In genomic region chr5:141641634-141642278, GRCh38 we compare ENCODE assay signal across 9 cellular contexts. TPM values are rescaled to one million over a fixed set of nuclear protein-coding genes. Genes with fewer than 3 reads are reported as not detected.
DNase-seq lines count a peak whose midpoint lies in the region; ATAC-seq lines count a peak whose summit lies in the region.
"Had no signal": no experiment of that assay in that cellular context is flagged by ENCODE, and none has a peak within 500 bp of the region (broad histone marks: within the 10 kb centered on the region; RNA-seq: fewer than 3 reads in every experiment).

No MANE protein-coding gene starts in this region.

- peaks cover 25% of the 10 kb centered on the region for H3K4me1 ChIP-seq in mesenchymal stem cell (ENCODE audit: control insufficient read depth, insufficient read depth, low read depth, low read length)

- no peak overlapping the region for H4K8ac ChIP-seq in mesenchymal stem cell (ENCODE audit: low read length)

- peaks cover 26% of the 10 kb centered on the region for H3K4me1 Mint-ChIP-seq in T-helper 1 cell treated with Interleukin-12 subunit alpha and Interleukin-12 subunit beta and Interleukin-4 antibody, amounts not matched to agents 30 μg/mL and 1 μg/mL, for 36 hours (ENCODE audit: low read depth)

- no peak overlapping the region for H2AFZ ChIP-seq in mesenchymal stem cell (ENCODE audit: low read depth, low read length)

- ATAC-seq in HG02885 (IDR thresholded peaks at IDR 0.05; ENCODE audit: poor library complexity, unreplicated experiment): peak; percentile 49

- peaks cover 0 to 4% of the 10 kb centered on the region in 2 experiments for H3K27me3 ChIP-seq in mesenchymal stem cell (ENCODE audit: control insufficient read depth in 1 of 2, insufficient read depth in 1 of 2, low read length in 2 of 2)

- no CpG with 5 or more reads among the region's 2 CpGs for WGBS in mesenchymal stem cell

- peak overlapping the region; percentile 35 for H3K27ac Mint-ChIP-seq in T-helper 1 cell treated with Interleukin-12 subunit alpha and Interleukin-12 subunit beta and Interleukin-4 antibody, amounts not matched to agents 30 μg/mL and 1 μg/mL, for 36 hours

- H3K27ac ChIP-seq in mesenchymal stem cell (ENCODE audit: low read length, poor library complexity, severe bottlenecking): no peak overlapping the region

- H3K4me2 ChIP-seq in mesenchymal stem cell (ENCODE audit: low read length, poor library complexity, severe bottlenecking): no peak overlapping the region

- no peak overlapping the region for H3K4ac ChIP-seq in mesenchymal stem cell (ENCODE audit: low read depth in 1 of 2, low read length in 2 of 2)

- H3K18ac ChIP-seq in mesenchymal stem cell (ENCODE audit: low read depth in 1 of 2, low read length in 2 of 2): no peak overlapping the region

- H3K23ac ChIP-seq in mesenchymal stem cell (ENCODE audit: low read length in 2 of 2): no peak overlapping the region

- H2BK15ac ChIP-seq in mesenchymal stem cell (ENCODE audit: low read depth, poor library complexity, severe bottlenecking): no peak overlapping the region

- peaks cover 54 to 56% of the 10 kb centered on the region in 2 experiments for H3K36me3 ChIP-seq in mesenchymal stem cell (ENCODE audit: control insufficient read depth in 1 of 2, insufficient read depth in 2 of 2, low read depth in 1 of 2, low read length in 2 of 2)

- H3K9me3 ChIP-seq in mesenchymal stem cell (ENCODE audit: control insufficient read depth, low read length): no peaks in the 10 kb centered on the region

- H2BK12ac ChIP-seq in mesenchymal stem cell (ENCODE audit: low read length in 2 of 2): no peak overlapping the region

- H4K91ac ChIP-seq in mesenchymal stem cell (ENCODE audit: low read length): no peak overlapping the region

- no peak overlapping the region for H3K9ac ChIP-seq in mesenchymal stem cell (ENCODE audit: low read length)

- H3K36me3 Mint-ChIP-seq in T-helper 1 cell treated with Interleukin-12 subunit alpha and Interleukin-12 subunit beta and Interleukin-4 antibody, amounts not matched to agents 30 μg/mL and 1 μg/mL, for 36 hours (ENCODE audit: low read depth): peaks cover 23% of the 10 kb centered on the region

- peaks cover 15% of the 10 kb centered on the region for H3K79me1 ChIP-seq in mesenchymal stem cell (replicated peaks; ENCODE audit: low read length, poor library complexity, severe bottlenecking)

- H3K4me3 Mint-ChIP-seq in T-helper 1 cell treated with Interleukin-12 subunit alpha and Interleukin-12 subunit beta and Interleukin-4 antibody, amounts not matched to agents 30 μg/mL and 1 μg/mL, for 36 hours: no peak overlapping the region
- H3K4me3 Mint-ChIP-seq: central memory CD8-positive, alpha-beta T cell had no signal

- no peak overlapping the region for H3K4me3 ChIP-seq in mesenchymal stem cell (ENCODE audit: insufficient read depth in 1 of 2, low read depth in 1 of 2, low read length in 2 of 2)

- H3K9me3 Mint-ChIP-seq in T-helper 1 cell treated with Interleukin-12 subunit alpha and Interleukin-12 subunit beta and Interleukin-4 antibody, amounts not matched to agents 30 μg/mL and 1 μg/mL, for 36 hours: no peaks in the 10 kb centered on the region
- H3K9me3 Mint-ChIP-seq: central memory CD8-positive, alpha-beta T cell had no signal

- no peak overlapping the region for H2AK5ac ChIP-seq in mesenchymal stem cell (ENCODE audit: low read length, severe bottlenecking)

- H3K14ac ChIP-seq in mesenchymal stem cell (ENCODE audit: low read length in 2 of 2): no peak overlapping the region

- no peaks in the 10 kb centered on the region for H3K27me3 Mint-ChIP-seq in T-helper 1 cell treated with Interleukin-12 subunit alpha and Interleukin-12 subunit beta and Interleukin-4 antibody, amounts not matched to agents 30 μg/mL and 1 μg/mL, for 36 hours (ENCODE audit: low read depth)
- H3K27me3 Mint-ChIP-seq: central memory CD8-positive, alpha-beta T cell had no signal

- DNase-seq in stimulated activated CD4-positive, alpha-beta T cell treated with anti-CD3 and anti-CD28 coated beads, Interleukin-15, amount 100 ng/mL, for 24 hours: peak; percentile 33
- DNase-seq in stimulated activated CD4-positive, alpha-beta T cell treated with anti-CD3 and anti-CD28 coated beads, Interleukin-2, amount 100 ng/mL, for 24 hours: no peak
- peak; percentile 64 for DNase-seq in mesenchymal stem cell
- DNase-seq in SKM-1 (lab: John Stamatoyannopoulos, UW; ENCODE audit: unreplicated experiment): no peak
- no peak for DNase-seq in NCI-H1092 (lab: John Stamatoyannopoulos, UW)
- no peak for DNase-seq in foreskin melanocyte

- H2BK5ac ChIP-seq in mesenchymal stem cell (ENCODE audit: low read depth, low read length, poor library complexity, severe bottlenecking): no peak overlapping the region

- H2BK120ac ChIP-seq in mesenchymal stem cell (ENCODE audit: low read depth, low read length): no peak overlapping the region

RNA-seq across cellular contexts. Expression of gene RELL2, which starts 5.0 kb away (rescaled TPM):
- polyA plus RNA-seq in mesenchymal stem cell (2013, experiment 1 of 2): 4.3 TPM
- 4.2 TPM for polyA plus RNA-seq in mesenchymal stem cell (2013, experiment 2 of 2)

RNA-seq across cellular contexts. Expression of gene HDAC3, which starts 5.1 kb away (rescaled TPM):
- 42.8 TPM for polyA plus RNA-seq in mesenchymal stem cell (2013, experiment 1 of 2)
- 42.2 TPM for polyA plus RNA-seq in mesenchymal stem cell (2013, experiment 2 of 2)

RNA-seq across cellular contexts. Expression of gene FCHSD1, which starts 9.5 kb away (rescaled TPM):
- polyA plus RNA-seq in mesenchymal stem cell (2013, experiment 1 of 2): 17.4 TPM
- 17.0 TPM for polyA plus RNA-seq in mesenchymal stem cell (2013, experiment 2 of 2)

RNA-seq across cellular contexts. Expression of gene DIAPH1, which starts 23.0 kb away (rescaled TPM):
- polyA plus RNA-seq in mesenchymal stem cell (2013, experiment 1 of 2): 20.3 TPM
- 19.1 TPM for polyA plus RNA-seq in mesenchymal stem cell (2013, experiment 2 of 2)

RNA-seq across cellular contexts. Expression of gene ARAP3, which starts 40.3 kb away (rescaled TPM):
- polyA plus RNA-seq in mesenchymal stem cell (2013, experiment 1 of 2): 6.8 TPM
- polyA plus RNA-seq in mesenchymal stem cell (2013, experiment 2 of 2): 6.3 TPM

Comparison
In these comparisons a context has a peak if more than half of its experiments do, and no peak if none do; other contexts are left out.
1. DNase-seq: peak in stimulated activated CD4-positive, alpha-beta T cell treated with anti-CD3 and anti-CD28 coated beads, Interleukin-15, amount 100 ng/mL, for 24 hours (single experiment) and mesenchymal stem cell (single experiment); none in stimulated activated CD4-positive, alpha-beta T cell treated with anti-CD3 and anti-CD28 coated beads, Interleukin-2, amount 100 ng/mL, for 24 hours (0 of 2), SKM-1 (single experiment), NCI-H1092 (single experiment) and foreskin melanocyte (single experiment).